Comparison of ENCODE assay signal across 9 cellular contexts in genomic region chr11:15006139-15006759, GRCh38. TPM values are rescaled to one million over a fixed set of nuclear protein-coding genes. Genes with fewer than 3 reads are reported as not detected.
DNase-seq lines count a peak whose midpoint lies in the region; ATAC-seq, FAIRE-seq and TF ChIP-seq lines count a peak whose summit lies in the region.
"Had no signal": no experiment of that assay in that cellular context is flagged by ENCODE, and none has a peak within 500 bp of the region (broad histone marks: within the 10 kb centered on the region; RNA-seq: fewer than 3 reads in every experiment).

No MANE protein-coding gene starts in this region.

- H3K27ac ChIP-seq in A549: no peak overlapping the region

- TF ChIP-seq POLR2A in A549 (IDR thresholded peaks at IDR 0.05; ENCODE audit: low read length): no peak

- FAIRE-seq in A549 (lab: Jason Lieb, UNC): no peak

- TF ChIP-seq RAD21 in A549 (conservative IDR thresholded peaks at IDR 0.05 in 1 of 2, IDR thresholded peaks at IDR 0.05 in 1 of 2): peak; percentile 32 to 53; a peak in 3 of 5 replicates

- 18% methylated on average over 5 of the region's 5 CpGs for WGBS in A549 (ENCODE audit: missing lambda C conversion rate)

- TF ChIP-seq EP300 in A549 (IDR thresholded peaks at IDR 0.05): no peak

- no peak overlapping the region for H3K4me2 ChIP-seq in A549

- no peaks in the 10 kb centered on the region for H3K4me1 ChIP-seq in A549

- H3K4me3 ChIP-seq in A549: no peak overlapping the region

- peak; percentile 52 for TF ChIP-seq CTCF in A549 (IDR thresholded peaks at IDR 0.05)

- H3K9me3 ChIP-seq in A549: no peaks in the 10 kb centered on the region

- POLR2A ChIA-PET in A549 (lab: Yijun Ruan, JAX): no interaction called here

- ATAC-seq in A549 (peak; percentile 70 to 80; a peak in 4 of 6 replicates), HG02973 (IDR thresholded peaks at IDR 0.05; ENCODE audit: unreplicated experiment) (peak; percentile 70)

- peak in 1 of 2 experiments; percentile 56 for DNase-seq in A549 (ENCODE audit: low read depth in 1 of 2, low spot score in 1 of 2)
- peak; percentile 28 for DNase-seq in GDM1 (lab: John Stamatoyannopoulos, UW)
- DNase-seq in NCI-H2227 treated with DMSO at 0.1 percent for 48 hours (lab: John Stamatoyannopoulos, UW): peak; percentile 27
- peak; percentile 11 for DNase-seq in amniotic stem cell (lab: John Stamatoyannopoulos, UW)
- peak; percentile 74 for DNase-seq in myocyte (ENCODE audit: low read depth)
- no peak for DNase-seq in ecto neural progenitor cell (ENCODE audit: low spot score)
- no peak for DNase-seq in mesenteric fat pad (ENCODE audit: low spot score)

- CTCF ChIA-PET in A549 (lab: Yijun Ruan, JAX): interaction anchor here (0.6 to 2.9 kb wide), 9 partner anchors 10 to 216 kb away, joined by 3 to 36 read pairs (median 4); no protein-coding TSS in a partner anchor

TF ChIP-seq in A549, 52 proteins besides CTCF, POLR2A, EP300 and RAD21:
- TF ChIP-seq TP53 (CRISPR knock-in tag; IDR thresholded peaks at IDR 0.05) (no peak), ZFP36 (IDR thresholded peaks at IDR 0.05; ENCODE audit: borderline replicate concordance, partially characterized antibody) (no peak), MAX (IDR thresholded peaks at IDR 0.05) (peak; percentile 62; the same call in 1 of the 2 replicates), RCOR1 (IDR thresholded peaks at IDR 0.05; ENCODE audit: low read depth, low read length) (no peak), SMC3 (IDR thresholded peaks at IDR 0.05) (peak; percentile 30; the same call in 1 of the 3 replicates)
- TF ChIP-seq, protein P1, sequence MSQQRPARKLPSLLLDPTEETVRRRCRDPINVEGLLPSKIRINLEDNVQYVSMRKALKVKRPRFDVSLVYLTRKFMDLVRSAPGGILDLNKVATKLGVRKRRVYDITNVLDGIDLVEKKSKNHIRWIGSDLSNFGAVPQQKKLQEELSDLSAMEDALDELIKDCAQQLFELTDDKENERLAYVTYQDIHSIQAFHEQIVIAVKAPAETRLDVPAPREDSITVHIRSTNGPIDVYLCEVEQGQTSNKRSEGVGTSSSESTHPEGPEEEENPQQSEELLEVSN (IDR thresholded peaks at IDR 0.05; ENCODE audit: borderline replicate concordance, low read depth): peak; percentile 46; the same call in 1 of the 2 replicates
TF ChIP-seq in A549: peak in this region for 3.

RNA-seq across cellular contexts. Expression of gene CALCA, which starts 34.1 kb away (rescaled TPM):
- 0.08 TPM in 1 of 2 replicates, not detected in the other for polyA plus RNA-seq in A549 (2011; rRNA removed)
- polyA plus RNA-seq in A549 (2012; cell fraction: cytosol; rRNA removed): not detected in 2 replicates
- not detected in 2 replicates for polyA plus RNA-seq in A549 (2012; cell fraction: nucleus; rRNA removed)
- polyA plus RNA-seq in A549 (2017; fragmentation: RNase III; extraction: RNeasy Plus Mini Kit Qiagen cat#74134 plus additional on column Dnase treatment): not detected in 3 replicates
- polyA minus RNA-seq in A549 (2011; rRNA and poly(A)+ RNA removed): not detected in 2 replicates
- total RNA-seq in myocyte: not detected in 2 replicates
- not detected for polyA plus RNA-seq in myocyte (2012)
- not detected for total RNA-seq in mesenteric fat pad
- total RNA-seq: mononuclear cell had no signal

Comparison
In these comparisons a context has a peak if more than half of its experiments do, and no peak if none do; other contexts are left out.
1. DNase-seq: peak in GDM1 (single experiment), NCI-H2227 treated with DMSO at 0.1 percent for 48 hours (single experiment), amniotic stem cell (single experiment) and myocyte (single experiment); none in ecto neural progenitor cell (single experiment) and mesenteric fat pad (single experiment).